In the genomic region with DNA sequence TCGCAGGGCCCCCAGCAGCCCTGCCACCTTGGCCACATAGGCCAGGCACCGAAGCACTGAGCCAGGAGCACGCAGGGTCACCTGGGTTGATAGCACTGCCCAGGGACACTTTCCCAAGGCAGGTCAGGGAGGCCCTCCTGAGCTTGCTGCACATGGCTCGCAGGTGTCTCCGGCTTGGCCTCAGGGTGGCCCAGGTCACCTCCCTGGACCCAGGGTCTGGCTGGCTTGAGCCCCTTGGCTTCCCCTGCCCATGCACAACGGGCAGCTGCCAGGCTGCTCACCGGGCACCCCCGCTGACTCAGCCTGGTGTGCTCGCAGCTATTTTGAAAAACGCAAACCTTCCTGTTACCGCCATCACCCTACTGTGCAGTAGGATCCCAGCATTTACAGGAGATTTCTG, we compare ENCODE assay signal across 31 cellular contexts.
"Had no signal": no experiment of that assay in that cellular context is flagged by ENCODE, and none has a peak within 500 bp of the region (broad histone marks: within the 10 kb centered on the region; RNA-seq: fewer than 3 reads in every experiment).

No MANE protein-coding gene starts in this region.

- ATAC-seq: activated CD4-positive, CD25-positive, alpha-beta regulatory T cell treated with anti-CD3 and anti-CD28 coated beads, Interleukin-2, amount 50 U/mL, for 24 hours; activated CD8-positive, alpha-beta memory T cell treated with anti-CD3 and anti-CD28 coated beads, Interleukin-2, amount 10 ng/mL, durations not matched to agents 7 days and 5 days; activated CD8-positive, alpha-beta T cell treated with anti-CD3 and anti-CD28 coated beads for 36 hours; activated naive CD8-positive, alpha-beta T cell treated with anti-CD3 and anti-CD28 coated beads, Interleukin-2, amount 50 U/mL, for 24 hours; body of pancreas; gastroesophageal sphincter had no signal

- H3K36me3 ChIP-seq: adrenal gland, esophagus squamous epithelium, gastroesophageal sphincter, WERI-Rb-1 had no signal

- H3K9me3 Mint-ChIP-seq: activated B cell treated with CpG ODN at 0.5 μM for 24 hours; activated CD8-positive, alpha-beta T cell treated with anti-CD3 and anti-CD28 coated beads for 36 hours; activated naive CD4-positive, alpha-beta T cell treated with anti-CD3 and anti-CD28 coated beads for 36 hours; activated naive CD4-positive, alpha-beta T cell treated with anti-CD3 and anti-CD28 coated beads, Interleukin-2, amount 50 U/mL, for 24 hours; activated naive CD8-positive, alpha-beta T cell treated with anti-CD3 and anti-CD28 coated beads for 36 hours; activated naive CD8-positive, alpha-beta T cell treated with anti-CD3 and anti-CD28 coated beads, Interleukin-2, amount 50 U/mL, for 24 hours; activated T-helper 1 cell treated with anti-CD3 and anti-CD28 coated beads, Interleukin-12 subunit alpha, Interleukin-12 subunit beta, Interleukin-2, Interleukin-4 antibody, amounts not matched to agents 30 ng/mL and 10 ng/mL and 1 ng/mL, durations not matched to agents 14 hours and 24 hours and 36 hours; activated T-helper 2 cell treated with anti-CD3 and anti-CD28 coated beads, Interferon-gamma antibody, Interleukin-2, Interleukin-4, amounts not matched to agents 10 μg/mL and 5 μg/mL and 100 μg/mL, durations not matched to agents 14 hours and 24 hours and 36 hours; T-cell; T-helper 1 cell treated with Interleukin-12 subunit alpha and Interleukin-12 subunit beta and Interleukin-4 antibody, amounts not matched to agents 30 μg/mL and 1 μg/mL, for 36 hours had no signal

- H3K4me3 ChIP-seq: adrenal gland, body of pancreas, esophagus squamous epithelium, gastroesophageal sphincter had no signal

- H3K36me3 Mint-ChIP-seq: activated CD8-positive, alpha-beta memory T cell treated with anti-CD3 and anti-CD28 coated beads, Interleukin-2, amount 10 ng/mL, durations not matched to agents 7 days and 5 days; activated naive CD4-positive, alpha-beta T cell treated with anti-CD3 and anti-CD28 coated beads, Interleukin-2, amount 50 U/mL, for 24 hours; activated naive CD8-positive, alpha-beta T cell treated with anti-CD3 and anti-CD28 coated beads for 36 hours; T-cell had no signal

- H3K27ac Mint-ChIP-seq: activated B cell treated with CpG ODN at 0.5 μM for 24 hours; activated CD8-positive, alpha-beta memory T cell treated with anti-CD3 and anti-CD28 coated beads, Interleukin-2, amount 10 ng/mL, durations not matched to agents 7 days and 5 days; activated CD8-positive, alpha-beta T cell treated with anti-CD3 and anti-CD28 coated beads for 36 hours; activated naive CD4-positive, alpha-beta T cell treated with anti-CD3 and anti-CD28 coated beads for 36 hours; activated naive CD4-positive, alpha-beta T cell treated with anti-CD3 and anti-CD28 coated beads, Interleukin-2, amount 50 U/mL, for 24 hours; activated naive CD8-positive, alpha-beta T cell treated with anti-CD3 and anti-CD28 coated beads for 36 hours; activated naive CD8-positive, alpha-beta T cell treated with anti-CD3 and anti-CD28 coated beads, Interleukin-2, amount 50 U/mL, for 24 hours; activated T-helper 1 cell treated with anti-CD3 and anti-CD28 coated beads, Interleukin-12 subunit alpha, Interleukin-12 subunit beta, Interleukin-2, Interleukin-4 antibody, amounts not matched to agents 30 ng/mL and 10 ng/mL and 1 ng/mL, durations not matched to agents 14 hours and 24 hours and 36 hours; activated T-helper 2 cell treated with anti-CD3 and anti-CD28 coated beads, Interferon-gamma antibody, Interleukin-2, Interleukin-4, amounts not matched to agents 10 μg/mL and 5 μg/mL and 100 μg/mL, durations not matched to agents 14 hours and 24 hours and 36 hours; T-cell; T-helper 1 cell treated with Interleukin-12 subunit alpha and Interleukin-12 subunit beta and Interleukin-4 antibody, amounts not matched to agents 30 μg/mL and 1 μg/mL, for 36 hours had no signal

- H3K27me3 ChIP-seq: adrenal gland, body of pancreas, esophagus squamous epithelium had no signal

- H3K4me1 Mint-ChIP-seq: activated CD8-positive, alpha-beta memory T cell treated with anti-CD3 and anti-CD28 coated beads, Interleukin-2, amount 10 ng/mL, durations not matched to agents 7 days and 5 days; activated naive CD8-positive, alpha-beta T cell treated with anti-CD3 and anti-CD28 coated beads for 36 hours; activated naive CD8-positive, alpha-beta T cell treated with anti-CD3 and anti-CD28 coated beads, Interleukin-2, amount 50 U/mL, for 24 hours; T-cell had no signal

- H3K27ac ChIP-seq: adrenal gland, body of pancreas, esophagus squamous epithelium, gastroesophageal sphincter, WERI-Rb-1 had no signal

- DNase-seq: activated B cell treated with CpG ODN at 0.5 μM for 24 hours; activated CD4-positive, alpha-beta T cell treated with anti-CD3 and anti-CD28 coated beads for 48 hours; activated CD4-positive, alpha-beta T cell treated with anti-CD3 and anti-CD28 coated beads, Interleukin-2, amount 50 U/mL, for 1 hour; activated CD4-positive, alpha-beta T cell treated with anti-CD3 and anti-CD28 coated beads, Interleukin-2, amount 50 U/mL, for 48 hours; activated CD8-positive, alpha-beta memory T cell treated with anti-CD3 and anti-CD28 coated beads, Interleukin-2, amount 10 ng/mL, durations not matched to agents 7 days and 5 days; activated CD8-positive, alpha-beta memory T cell treated with anti-CD3 and anti-CD28 coated beads, Interleukin-2, amount 50 U/mL, for 4 hours; activated CD8-positive, alpha-beta T cell treated with anti-CD3 and anti-CD28 coated beads for 36 hours; activated effector memory CD4-positive, alpha-beta T cell treated with anti-CD3 and anti-CD28 coated beads, Interleukin-2, amount 50 U/mL, for 16 hours; activated naive CD4-positive, alpha-beta T cell treated with anti-CD3 and anti-CD28 coated beads for 36 hours; activated naive CD8-positive, alpha-beta T cell treated with anti-CD3 and anti-CD28 coated beads for 36 hours; activated naive CD8-positive, alpha-beta T cell treated with anti-CD3 and anti-CD28 coated beads, Interleukin-2, amount 50 U/mL, for 24 hours; activated T-cell treated with anti-CD3 and anti-CD28 coated beads, Interleukin-2, amount 50 U/mL, for 1 hour; activated T-cell treated with anti-CD3 and anti-CD28 coated beads, Interleukin-2, amount 50 U/mL, for 48 hours; amygdala; aorta; body of pancreas; caudate nucleus; effector memory CD4-positive, alpha-beta T cell; erythroblast; esophagus squamous epithelium; foreskin melanocyte; T-cell; T-helper 9 cell; WERI-Rb-1 had no signal

- H3K9me3 ChIP-seq: adrenal gland, body of pancreas, esophagus squamous epithelium had no signal

- H3K27me3 Mint-ChIP-seq: activated B cell treated with CpG ODN at 0.5 μM for 24 hours; activated CD8-positive, alpha-beta memory T cell treated with anti-CD3 and anti-CD28 coated beads, Interleukin-2, amount 10 ng/mL, durations not matched to agents 7 days and 5 days; activated CD8-positive, alpha-beta T cell treated with anti-CD3 and anti-CD28 coated beads for 36 hours; activated naive CD4-positive, alpha-beta T cell treated with anti-CD3 and anti-CD28 coated beads, Interleukin-2, amount 50 U/mL, for 24 hours; activated naive CD8-positive, alpha-beta T cell treated with anti-CD3 and anti-CD28 coated beads for 36 hours; activated naive CD8-positive, alpha-beta T cell treated with anti-CD3 and anti-CD28 coated beads, Interleukin-2, amount 50 U/mL, for 24 hours; T-cell had no signal

- H3K4me3 Mint-ChIP-seq: activated B cell treated with CpG ODN at 0.5 μM for 24 hours; activated CD8-positive, alpha-beta memory T cell treated with anti-CD3 and anti-CD28 coated beads, Interleukin-2, amount 10 ng/mL, durations not matched to agents 7 days and 5 days; activated CD8-positive, alpha-beta T cell treated with anti-CD3 and anti-CD28 coated beads for 36 hours; activated naive CD4-positive, alpha-beta T cell treated with anti-CD3 and anti-CD28 coated beads for 36 hours; activated naive CD4-positive, alpha-beta T cell treated with anti-CD3 and anti-CD28 coated beads, Interleukin-2, amount 50 U/mL, for 24 hours; activated naive CD8-positive, alpha-beta T cell treated with anti-CD3 and anti-CD28 coated beads for 36 hours; activated naive CD8-positive, alpha-beta T cell treated with anti-CD3 and anti-CD28 coated beads, Interleukin-2, amount 50 U/mL, for 24 hours; activated T-helper 1 cell treated with anti-CD3 and anti-CD28 coated beads, Interleukin-12 subunit alpha, Interleukin-12 subunit beta, Interleukin-2, Interleukin-4 antibody, amounts not matched to agents 30 ng/mL and 10 ng/mL and 1 ng/mL, durations not matched to agents 14 hours and 24 hours and 36 hours; T-cell; T-helper 1 cell treated with Interleukin-12 subunit alpha and Interleukin-12 subunit beta and Interleukin-4 antibody, amounts not matched to agents 30 μg/mL and 1 μg/mL, for 36 hours had no signal
